In genomic region chr11:2301631-2302272, GRCh38 we compare ENCODE assay signal across 1 cellular context.
TF ChIP-seq lines count a peak whose summit lies in the region.

Gene C11orf21, minus strand, starts transcription at chr11:2301918. Its CDS starts 110 bp downstream, at chr11:2301808.
A gene with protein sequence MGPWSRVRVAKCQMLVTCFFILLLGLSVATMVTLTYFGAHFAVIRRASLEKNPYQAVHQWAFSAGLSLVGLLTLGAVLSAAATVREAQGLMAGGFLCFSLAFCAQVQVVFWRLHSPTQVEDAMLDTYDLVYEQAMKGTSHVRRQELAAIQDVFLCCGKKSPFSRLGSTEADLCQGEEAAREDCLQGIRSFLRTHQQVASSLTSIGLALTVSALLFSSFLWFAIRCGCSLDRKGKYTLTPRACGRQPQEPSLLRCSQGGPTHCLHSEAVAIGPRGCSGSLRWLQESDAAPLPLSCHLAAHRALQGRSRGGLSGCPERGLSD (plus strand): TSS chr11:2302013. CDS start chr11:2302150, 137 bp downstream.

TF ChIP-seq in K562, 482 proteins besides CTCF, POLR2A, EP300 and RAD21 (continued from another document and continues in another):
- no peak for TF ChIP-seq ZNF551 (CRISPR knock-in tag; IDR thresholded peaks at IDR 0.05)
- TF ChIP-seq TRIM24 (IDR thresholded peaks at IDR 0.05): no peak
- TF ChIP-seq ZNF23 (CRISPR knock-in tag; IDR thresholded peaks at IDR 0.05): no peak
- no peak for TF ChIP-seq ZBED1 (IDR thresholded peaks at IDR 0.05)
- no peak for TF ChIP-seq NR1H2 (CRISPR knock-in tag; IDR thresholded peaks at IDR 0.05)
- no peak for TF ChIP-seq ETV6 (IDR thresholded peaks at IDR 0.05; ENCODE audit: borderline replicate concordance in 1 of 2, low read depth in 2 of 2, low read length in 1 of 2)
- TF ChIP-seq ETV6 (CRISPR knock-in tag; IDR thresholded peaks at IDR 0.05; ENCODE audit: borderline replicate concordance): no peak
- TF ChIP-seq MAFF (IDR thresholded peaks at IDR 0.05; ENCODE audit: low read length): no peak
- no peak for TF ChIP-seq ZNF830 (CRISPR knock-in tag; IDR thresholded peaks at IDR 0.05)
- TF ChIP-seq STAT6 (CRISPR knock-in tag; IDR thresholded peaks at IDR 0.05): no peak
- TF ChIP-seq ZNF668 (CRISPR knock-in tag; IDR thresholded peaks at IDR 0.05): no peak
- TF ChIP-seq ZNF282 (CRISPR knock-in tag; IDR thresholded peaks at IDR 0.05): no peak
- TF ChIP-seq, protein P1, sequence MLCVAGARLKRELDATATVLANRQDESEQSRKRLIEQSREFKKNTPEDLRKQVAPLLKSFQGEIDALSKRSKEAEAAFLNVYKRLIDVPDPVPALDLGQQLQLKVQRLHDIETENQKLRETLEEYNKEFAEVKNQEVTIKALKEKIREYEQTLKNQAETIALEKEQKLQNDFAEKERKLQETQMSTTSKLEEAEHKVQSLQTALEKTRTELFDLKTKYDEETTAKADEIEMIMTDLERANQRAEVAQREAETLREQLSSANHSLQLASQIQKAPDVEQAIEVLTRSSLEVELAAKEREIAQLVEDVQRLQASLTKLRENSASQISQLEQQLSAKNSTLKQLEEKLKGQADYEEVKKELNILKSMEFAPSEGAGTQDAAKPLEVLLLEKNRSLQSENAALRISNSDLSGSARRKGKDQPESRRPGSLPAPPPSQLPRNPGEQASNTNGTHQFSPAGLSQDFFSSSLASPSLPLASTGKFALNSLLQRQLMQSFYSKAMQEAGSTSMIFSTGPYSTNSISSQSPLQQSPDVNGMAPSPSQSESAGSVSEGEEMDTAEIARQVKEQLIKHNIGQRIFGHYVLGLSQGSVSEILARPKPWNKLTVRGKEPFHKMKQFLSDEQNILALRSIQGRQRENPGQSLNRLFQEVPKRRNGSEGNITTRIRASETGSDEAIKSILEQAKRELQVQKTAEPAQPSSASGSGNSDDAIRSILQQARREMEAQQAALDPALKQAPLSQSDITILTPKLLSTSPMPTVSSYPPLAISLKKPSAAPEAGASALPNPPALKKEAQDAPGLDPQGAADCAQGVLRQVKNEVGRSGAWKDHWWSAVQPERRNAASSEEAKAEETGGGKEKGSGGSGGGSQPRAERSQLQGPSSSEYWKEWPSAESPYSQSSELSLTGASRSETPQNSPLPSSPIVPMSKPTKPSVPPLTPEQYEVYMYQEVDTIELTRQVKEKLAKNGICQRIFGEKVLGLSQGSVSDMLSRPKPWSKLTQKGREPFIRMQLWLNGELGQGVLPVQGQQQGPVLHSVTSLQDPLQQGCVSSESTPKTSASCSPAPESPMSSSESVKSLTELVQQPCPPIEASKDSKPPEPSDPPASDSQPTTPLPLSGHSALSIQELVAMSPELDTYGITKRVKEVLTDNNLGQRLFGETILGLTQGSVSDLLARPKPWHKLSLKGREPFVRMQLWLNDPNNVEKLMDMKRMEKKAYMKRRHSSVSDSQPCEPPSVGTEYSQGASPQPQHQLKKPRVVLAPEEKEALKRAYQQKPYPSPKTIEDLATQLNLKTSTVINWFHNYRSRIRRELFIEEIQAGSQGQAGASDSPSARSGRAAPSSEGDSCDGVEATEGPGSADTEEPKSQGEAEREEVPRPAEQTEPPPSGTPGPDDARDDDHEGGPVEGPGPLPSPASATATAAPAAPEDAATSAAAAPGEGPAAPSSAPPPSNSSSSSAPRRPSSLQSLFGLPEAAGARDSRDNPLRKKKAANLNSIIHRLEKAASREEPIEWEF (CRISPR knock-in tag; IDR thresholded peaks at IDR 0.05): no peak
- no peak for TF ChIP-seq ZNF764 (CRISPR knock-in tag; IDR thresholded peaks at IDR 0.05; ENCODE audit: low read depth)
- no peak for TF ChIP-seq CAMTA2 (CRISPR knock-in tag; conservative IDR thresholded peaks at IDR 0.05)
- TF ChIP-seq KLF10 (CRISPR knock-in tag; IDR thresholded peaks at IDR 0.05): no peak
- TF ChIP-seq BRF2 (IDR thresholded peaks at IDR 0.05; ENCODE audit: borderline replicate concordance, insufficient read depth, insufficient read length): no peak
- no peak for TF ChIP-seq ZNF583 (CRISPR knock-in tag; IDR thresholded peaks at IDR 0.05)
- no peak for TF ChIP-seq SAFB2 (IDR thresholded peaks at IDR 0.05; ENCODE audit: borderline replicate concordance, low read depth, low read length, severe bottlenecking)
- no peak for TF ChIP-seq EZH2 (IDR thresholded peaks at IDR 0.05; ENCODE audit: borderline replicate concordance, low read depth, low read length)
- TF ChIP-seq, protein P2, sequence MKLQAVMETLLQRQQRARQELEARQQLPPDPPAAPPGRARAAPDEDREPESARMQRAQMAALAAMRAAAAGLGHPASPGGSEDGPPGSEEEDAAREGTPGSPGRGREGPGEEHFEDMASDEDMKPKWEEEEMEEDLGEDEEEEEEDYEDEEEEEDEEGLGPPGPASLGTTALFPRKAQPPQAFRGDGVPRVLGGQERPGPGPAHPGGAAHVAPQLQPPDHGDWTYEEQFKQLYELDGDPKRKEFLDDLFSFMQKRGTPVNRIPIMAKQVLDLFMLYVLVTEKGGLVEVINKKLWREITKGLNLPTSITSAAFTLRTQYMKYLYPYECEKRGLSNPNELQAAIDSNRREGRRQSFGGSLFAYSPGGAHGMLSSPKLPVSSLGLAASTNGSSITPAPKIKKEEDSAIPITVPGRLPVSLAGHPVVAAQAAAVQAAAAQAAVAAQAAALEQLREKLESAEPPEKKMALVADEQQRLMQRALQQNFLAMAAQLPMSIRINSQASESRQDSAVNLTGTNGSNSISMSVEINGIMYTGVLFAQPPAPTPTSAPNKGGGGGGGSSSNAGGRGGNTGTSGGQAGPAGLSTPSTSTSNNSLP (IDR thresholded peaks at IDR 0.05; ENCODE audit: borderline replicate concordance, low read depth, low read length): no peak
- no peak for TF ChIP-seq ZBTB17 (CRISPR knock-in tag; IDR thresholded peaks at IDR 0.05)
- no peak for TF ChIP-seq SMARCE1 (IDR thresholded peaks at IDR 0.05)
- no peak for TF ChIP-seq RFX1 (IDR thresholded peaks at IDR 0.05)
- TF ChIP-seq ZNF311 (CRISPR knock-in tag; IDR thresholded peaks at IDR 0.05): no peak
- TF ChIP-seq EWSR1 (IDR thresholded peaks at IDR 0.05; ENCODE audit: borderline replicate concordance, low read depth, partially characterized antibody): no peak
- no peak for TF ChIP-seq CBX5 (IDR thresholded peaks at IDR 0.05; ENCODE audit: borderline replicate concordance, low read depth)
- no peak for TF ChIP-seq MAFK (IDR thresholded peaks at IDR 0.05; ENCODE audit: low read length)
- TF ChIP-seq YBX1 (IDR thresholded peaks at IDR 0.05): no peak
- no peak for TF ChIP-seq ETS1 (conservative IDR thresholded peaks at IDR 0.05; ENCODE audit: control insufficient read depth, low read depth, low read length)
- TF ChIP-seq SLC30A9 (CRISPR knock-in tag; IDR thresholded peaks at IDR 0.05): no peak
- TF ChIP-seq XRCC5 (IDR thresholded peaks at IDR 0.05; ENCODE audit: low read depth, low read length): no peak
- no peak for TF ChIP-seq IRF2 (CRISPR knock-in tag; IDR thresholded peaks at IDR 0.05)
- no peak for TF ChIP-seq KAT8 (IDR thresholded peaks at IDR 0.05; ENCODE audit: low read depth)
- TF ChIP-seq DDX20 (tag; IDR thresholded peaks at IDR 0.05; ENCODE audit: low read depth): no peak
- no peak for TF ChIP-seq ZNF75A (CRISPR knock-in tag; IDR thresholded peaks at IDR 0.05)
- TF ChIP-seq HNRNPLL (IDR thresholded peaks at IDR 0.05; ENCODE audit: low read depth, low read length, poor library complexity, severe bottlenecking): no peak
- TF ChIP-seq, protein P3, sequence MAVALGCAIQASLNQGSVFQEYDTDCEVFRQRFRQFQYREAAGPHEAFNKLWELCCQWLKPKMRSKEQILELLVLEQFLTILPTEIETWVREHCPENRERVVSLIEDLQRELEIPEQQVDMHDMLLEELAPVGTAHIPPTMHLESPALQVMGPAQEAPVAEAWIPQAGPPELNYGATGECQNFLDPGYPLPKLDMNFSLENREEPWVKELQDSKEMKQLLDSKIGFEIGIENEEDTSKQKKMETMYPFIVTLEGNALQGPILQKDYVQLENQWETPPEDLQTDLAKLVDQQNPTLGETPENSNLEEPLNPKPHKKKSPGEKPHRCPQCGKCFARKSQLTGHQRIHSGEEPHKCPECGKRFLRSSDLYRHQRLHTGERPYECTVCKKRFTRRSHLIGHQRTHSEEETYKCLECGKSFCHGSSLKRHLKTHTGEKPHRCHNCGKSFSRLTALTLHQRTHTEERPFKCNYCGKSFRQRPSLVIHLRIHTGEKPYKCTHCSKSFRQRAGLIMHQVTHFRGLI (CRISPR knock-in tag; IDR thresholded peaks at IDR 0.05): no peak
- no peak for TF ChIP-seq TEAD2 (tag; IDR thresholded peaks at IDR 0.05)
- TF ChIP-seq TARDBP (IDR thresholded peaks at IDR 0.05): no peak
- TF ChIP-seq HLTF (IDR thresholded peaks at IDR 0.05): no peak
- TF ChIP-seq CHCHD3 (CRISPR knock-in tag; IDR thresholded peaks at IDR 0.05): no peak
- no peak for TF ChIP-seq ZBTB26 (CRISPR knock-in tag; IDR thresholded peaks at IDR 0.05)
- no peak for TF ChIP-seq POLR2B (IDR thresholded peaks at IDR 0.05; ENCODE audit: low read depth, partially characterized antibody)
- no peak for TF ChIP-seq TBP (optimal IDR thresholded peaks at IDR 0.05; ENCODE audit: low read depth, low read length)
- TF ChIP-seq PTTG1 (tag; IDR thresholded peaks at IDR 0.05; ENCODE audit: low read depth): no peak
- no peak for TF ChIP-seq JUN (IDR thresholded peaks at IDR 0.05; ENCODE audit: borderline replicate concordance, low read depth, low read length)
- no peak for TF ChIP-seq JUN (CRISPR knock-in tag; IDR thresholded peaks at IDR 0.05; ENCODE audit: borderline replicate concordance)
- TF ChIP-seq HNRNPUL1 (IDR thresholded peaks at IDR 0.05; ENCODE audit: low read length): no peak
- TF ChIP-seq USF2 (CRISPR knock-in tag; IDR thresholded peaks at IDR 0.05): no peak
- TF ChIP-seq POLR2H (tag; IDR thresholded peaks at IDR 0.05; ENCODE audit: low read depth): no peak
